ENCODE assay signal across 29 cellular contexts in genomic region chr4:10240691-10241090, GRCh38.
"Had no signal": no experiment of that assay in that cellular context is flagged by ENCODE, and none has a peak within 500 bp of the region (broad histone marks: within the 10 kb centered on the region; RNA-seq: fewer than 3 reads in every experiment).

No MANE protein-coding gene starts in this region.

- H3K4me3 Mint-ChIP-seq: activated CD4-positive, alpha-beta T cell treated with anti-CD3 and anti-CD28 coated beads for 36 hours; activated CD4-positive, alpha-beta T cell treated with anti-CD3 and anti-CD28 coated beads, Interleukin-2, amount 10 ng/mL, durations not matched to agents 7 days and 5 days; activated CD8-positive, alpha-beta T cell treated with anti-CD3 and anti-CD28 coated beads for 36 hours; activated naive CD4-positive, alpha-beta T cell treated with anti-CD3 and anti-CD28 coated beads for 36 hours; activated naive CD4-positive, alpha-beta T cell treated with anti-CD3 and anti-CD28 coated beads, Interleukin-2, amount 50 U/mL, for 24 hours; activated naive CD8-positive, alpha-beta T cell treated with anti-CD3 and anti-CD28 coated beads for 36 hours; activated naive CD8-positive, alpha-beta T cell treated with anti-CD3 and anti-CD28 coated beads, Interleukin-2, amount 50 U/mL, for 24 hours; activated T-helper 1 cell treated with anti-CD3 and anti-CD28 coated beads, Interleukin-12 subunit alpha, Interleukin-12 subunit beta, Interleukin-2, Interleukin-4 antibody, amounts not matched to agents 30 ng/mL and 10 ng/mL and 1 ng/mL, durations not matched to agents 14 hours and 24 hours and 36 hours had no signal

- H3K27ac ChIP-seq: adrenal gland, body of pancreas, epithelial cell of prostate, esophagus squamous epithelium, gastroesophageal sphincter had no signal

- H3K4me1 Mint-ChIP-seq: activated CD4-positive, alpha-beta T cell treated with anti-CD3 and anti-CD28 coated beads for 36 hours; activated CD4-positive, alpha-beta T cell treated with anti-CD3 and anti-CD28 coated beads, Interleukin-2, amount 10 ng/mL, durations not matched to agents 7 days and 5 days; activated naive CD4-positive, alpha-beta T cell treated with anti-CD3 and anti-CD28 coated beads, Interleukin-2, amount 50 U/mL, for 24 hours; activated naive CD8-positive, alpha-beta T cell treated with anti-CD3 and anti-CD28 coated beads for 36 hours; activated naive CD8-positive, alpha-beta T cell treated with anti-CD3 and anti-CD28 coated beads, Interleukin-2, amount 50 U/mL, for 24 hours had no signal

- H3K27me3 Mint-ChIP-seq: activated CD8-positive, alpha-beta T cell treated with anti-CD3 and anti-CD28 coated beads for 36 hours; activated naive CD4-positive, alpha-beta T cell treated with anti-CD3 and anti-CD28 coated beads, Interleukin-2, amount 50 U/mL, for 24 hours; activated naive CD8-positive, alpha-beta T cell treated with anti-CD3 and anti-CD28 coated beads for 36 hours; activated naive CD8-positive, alpha-beta T cell treated with anti-CD3 and anti-CD28 coated beads, Interleukin-2, amount 50 U/mL, for 24 hours had no signal

- H3K27me3 ChIP-seq: body of pancreas, esophagus squamous epithelium, gastroesophageal sphincter had no signal

- DNase-seq: activated CD4-positive, alpha-beta T cell treated with anti-CD3 and anti-CD28 coated beads for 36 hours; activated CD4-positive, alpha-beta T cell treated with anti-CD3 and anti-CD28 coated beads, Interleukin-2, amount 10 ng/mL, durations not matched to agents 7 days and 5 days; activated CD4-positive, alpha-beta T cell treated with anti-CD3 and anti-CD28 coated beads, Interleukin-2, amount 50 U/mL, for 48 hours; activated CD4-positive, CD25-positive, alpha-beta regulatory T cell; activated CD4-positive, CD25-positive, alpha-beta regulatory T cell treated with anti-CD3 and anti-CD28 coated beads, Interleukin-2, amount 50 U/mL, for 72 hours; activated CD8-positive, alpha-beta memory T cell treated with anti-CD3 and anti-CD28 coated beads for 24 hours; activated CD8-positive, alpha-beta T cell treated with anti-CD3 and anti-CD28 coated beads for 36 hours; activated effector memory CD4-positive, alpha-beta T cell treated with anti-CD3 and anti-CD28 coated beads, Interleukin-2, amount 50 U/mL, for 16 hours; activated naive CD4-positive, alpha-beta T cell treated with anti-CD3 and anti-CD28 coated beads for 36 hours; activated naive CD8-positive, alpha-beta T cell treated with anti-CD3 and anti-CD28 coated beads for 36 hours; activated naive CD8-positive, alpha-beta T cell treated with anti-CD3 and anti-CD28 coated beads, Interleukin-2, amount 50 U/mL, for 24 hours; activated T-cell treated with anti-CD3 and anti-CD28 coated beads, Interleukin-2, amount 50 U/mL, for 48 hours; adrenal gland; amygdala; aorta; body of pancreas; caudate nucleus; effector CD8-positive, alpha-beta T cell; esophagus squamous epithelium; foreskin melanocyte; T-helper 2 cell had no signal

- H3K9me3 Mint-ChIP-seq: activated CD4-positive, alpha-beta T cell treated with anti-CD3 and anti-CD28 coated beads, Interleukin-2, amount 10 ng/mL, durations not matched to agents 7 days and 5 days; activated CD8-positive, alpha-beta T cell treated with anti-CD3 and anti-CD28 coated beads for 36 hours; activated naive CD4-positive, alpha-beta T cell treated with anti-CD3 and anti-CD28 coated beads for 36 hours; activated naive CD4-positive, alpha-beta T cell treated with anti-CD3 and anti-CD28 coated beads, Interleukin-2, amount 50 U/mL, for 24 hours; activated naive CD8-positive, alpha-beta T cell treated with anti-CD3 and anti-CD28 coated beads for 36 hours; activated naive CD8-positive, alpha-beta T cell treated with anti-CD3 and anti-CD28 coated beads, Interleukin-2, amount 50 U/mL, for 24 hours; activated T-helper 1 cell treated with anti-CD3 and anti-CD28 coated beads, Interleukin-12 subunit alpha, Interleukin-12 subunit beta, Interleukin-2, Interleukin-4 antibody, amounts not matched to agents 30 ng/mL and 10 ng/mL and 1 ng/mL, durations not matched to agents 14 hours and 24 hours and 36 hours; activated T-helper 2 cell treated with anti-CD3 and anti-CD28 coated beads, Interferon-gamma antibody, Interleukin-2, Interleukin-4, amounts not matched to agents 10 μg/mL and 5 μg/mL and 100 μg/mL, durations not matched to agents 14 hours and 24 hours and 36 hours had no signal

- H3K4me1 ChIP-seq: adrenal gland, body of pancreas, esophagus squamous epithelium, gastroesophageal sphincter had no signal

- H3K36me3 Mint-ChIP-seq: activated naive CD4-positive, alpha-beta T cell treated with anti-CD3 and anti-CD28 coated beads, Interleukin-2, amount 50 U/mL, for 24 hours; activated naive CD8-positive, alpha-beta T cell treated with anti-CD3 and anti-CD28 coated beads for 36 hours had no signal

- FAIRE-seq: colon, endometrium, endothelial cell of umbilical vein had no signal

- H3K4me3 ChIP-seq: adrenal gland, body of pancreas, esophagus squamous epithelium, gastroesophageal sphincter had no signal

- ATAC-seq: activated CD4-positive, alpha-beta T cell treated with anti-CD3 and anti-CD28 coated beads for 36 hours; activated CD8-positive, alpha-beta T cell treated with anti-CD3 and anti-CD28 coated beads for 36 hours; activated naive CD8-positive, alpha-beta T cell treated with anti-CD3 and anti-CD28 coated beads, Interleukin-2, amount 50 U/mL, for 24 hours; body of pancreas; gastroesophageal sphincter had no signal

- H3K27ac Mint-ChIP-seq: activated CD4-positive, alpha-beta T cell treated with anti-CD3 and anti-CD28 coated beads for 36 hours; activated CD4-positive, alpha-beta T cell treated with anti-CD3 and anti-CD28 coated beads, Interleukin-2, amount 10 ng/mL, durations not matched to agents 7 days and 5 days; activated CD8-positive, alpha-beta T cell treated with anti-CD3 and anti-CD28 coated beads for 36 hours; activated naive CD4-positive, alpha-beta T cell treated with anti-CD3 and anti-CD28 coated beads for 36 hours; activated naive CD4-positive, alpha-beta T cell treated with anti-CD3 and anti-CD28 coated beads, Interleukin-2, amount 50 U/mL, for 24 hours; activated naive CD8-positive, alpha-beta T cell treated with anti-CD3 and anti-CD28 coated beads for 36 hours; activated naive CD8-positive, alpha-beta T cell treated with anti-CD3 and anti-CD28 coated beads, Interleukin-2, amount 50 U/mL, for 24 hours; activated T-helper 1 cell treated with anti-CD3 and anti-CD28 coated beads, Interleukin-12 subunit alpha, Interleukin-12 subunit beta, Interleukin-2, Interleukin-4 antibody, amounts not matched to agents 30 ng/mL and 10 ng/mL and 1 ng/mL, durations not matched to agents 14 hours and 24 hours and 36 hours; activated T-helper 2 cell treated with anti-CD3 and anti-CD28 coated beads, Interferon-gamma antibody, Interleukin-2, Interleukin-4, amounts not matched to agents 10 μg/mL and 5 μg/mL and 100 μg/mL, durations not matched to agents 14 hours and 24 hours and 36 hours had no signal

- H3K9me3 ChIP-seq: adrenal gland, body of pancreas, esophagus squamous epithelium, gastroesophageal sphincter had no signal

- H3K36me3 ChIP-seq: adrenal gland, esophagus squamous epithelium, gastroesophageal sphincter had no signal
